ENCODE assay signal across 19 cellular contexts in the genomic region with DNA sequence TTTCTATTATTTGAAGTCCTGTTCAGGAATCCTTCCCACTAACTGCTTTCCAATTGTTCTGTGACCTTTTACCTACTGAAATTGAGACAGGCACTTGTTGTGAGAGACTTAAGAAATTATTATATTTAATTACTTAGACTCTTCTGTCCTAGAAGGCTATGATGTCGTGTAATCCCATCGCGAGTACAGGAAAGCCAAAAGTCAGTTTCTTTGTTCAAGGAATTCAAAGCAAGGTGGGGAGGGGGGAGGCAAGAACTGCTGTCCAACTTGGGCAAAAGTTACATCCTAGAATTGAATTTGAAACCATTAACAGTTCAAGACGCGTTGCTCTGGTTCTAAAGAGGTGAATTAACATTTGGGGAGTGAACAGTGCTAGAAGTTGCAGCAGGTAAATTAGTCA. TPM values are rescaled to one million over a fixed set of nuclear protein-coding genes. Genes with fewer than 3 reads are reported as not detected.
"Had no signal": no experiment of that assay in that cellular context is flagged by ENCODE, and none has a peak within 500 bp of the region (broad histone marks: within the 10 kb centered on the region; RNA-seq: fewer than 3 reads in every experiment).

No MANE protein-coding gene starts in this region.

- H3K4me3 Mint-ChIP-seq: dendritic cell treated with granulocyte-macrophage colony-stimulating factor and Interleukin-4, amounts not matched to agents 40 ng/mL and 50 ng/mL, for 4 days; naive B cell; nephron; type B pancreatic cell had no signal

- H3K4me3 ChIP-seq: esophagus squamous epithelium, lung, smooth muscle cell, suprapubic skin, thyroid gland had no signal

- H3K27ac ChIP-seq: suprapubic skin, thyroid gland had no signal

- H3K27me3 Mint-ChIP-seq: naive B cell had no signal

- H3K27me3 ChIP-seq: esophagus squamous epithelium, suprapubic skin, thyroid gland had no signal

- DNase-seq: cerebellar nuclear complex; esophagus squamous epithelium; foreskin fibroblast; hippocampal formation; kidney glomerular epithelial cell; mesendoderm; naive B cell; stimulated activated CD4-positive, alpha-beta T cell treated with anti-CD3 and anti-CD28 coated beads, Interleukin-2, amount 100 ng/mL, for 48 hours; stimulated activated naive CD4-positive, alpha-beta T cell treated with Interleukin-2 at 50 U/mL for 16 hours; thyroid gland had no signal

- ATAC-seq: left lobe of liver had no signal

- H3K4me1 ChIP-seq: thyroid gland had no signal

- H3K4me2 ChIP-seq: smooth muscle cell had no signal

- H3K9me3 ChIP-seq: esophagus squamous epithelium, suprapubic skin, thyroid gland had no signal

- H3K27ac Mint-ChIP-seq: dendritic cell treated with granulocyte-macrophage colony-stimulating factor and Interleukin-4, amounts not matched to agents 40 ng/mL and 50 ng/mL, for 4 days; nephron; type B pancreatic cell had no signal

- H3K9me3 Mint-ChIP-seq: dendritic cell treated with granulocyte-macrophage colony-stimulating factor and Interleukin-4, amounts not matched to agents 40 ng/mL and 50 ng/mL, for 4 days; naive B cell; nephron; type B pancreatic cell had no signal

RNA-seq across cellular contexts. Expression of a gene that starts 18.0 kb away (rescaled TPM):
- total RNA-seq: epithelial cell of proximal tubule, esophagus squamous epithelium, left lobe of liver, pulmonary artery endothelial cell, smooth muscle cell, suprapubic skin, thyroid gland had no signal
- polyA plus RNA-seq: smooth muscle cell had no signal
